ENCODE assay signal across 29 cellular contexts in genomic region chr2:81937944-81938343, GRCh38.
"Had no signal": no experiment of that assay in that cellular context is flagged by ENCODE, and none has a peak within 500 bp of the region (broad histone marks: within the 10 kb centered on the region; RNA-seq: fewer than 3 reads in every experiment).

No MANE protein-coding gene starts in this region.

- DNase-seq: activated CD4-positive, alpha-beta memory T cell treated with anti-CD3 and anti-CD28 coated beads, Interleukin-2, amount 10 ng/mL, durations not matched to agents 7 days and 5 days; activated CD4-positive, alpha-beta T cell treated with anti-CD3 and anti-CD28 coated beads for 1 hour; activated CD4-positive, alpha-beta T cell treated with anti-CD3 and anti-CD28 coated beads for 36 hours; activated CD4-positive, alpha-beta T cell treated with anti-CD3 and anti-CD28 coated beads for 48 hours; activated CD4-positive, alpha-beta T cell treated with anti-CD3 and anti-CD28 coated beads, Interleukin-2, amount 10 ng/mL, durations not matched to agents 7 days and 5 days; activated CD4-positive, alpha-beta T cell treated with anti-CD3 and anti-CD28 coated beads, Interleukin-2, amount 50 U/mL, for 48 hours; activated CD4-positive, CD25-positive, alpha-beta regulatory T cell; activated CD8-positive, alpha-beta memory T cell treated with anti-CD3 and anti-CD28 coated beads for 24 hours; activated CD8-positive, alpha-beta memory T cell treated with anti-CD3 and anti-CD28 coated beads, Interleukin-2, amount 10 ng/mL, durations not matched to agents 7 days and 5 days; activated CD8-positive, alpha-beta memory T cell treated with anti-CD3 and anti-CD28 coated beads, Interleukin-2, amount 50 U/mL, for 48 hours; activated CD8-positive, alpha-beta T cell treated with anti-CD3 and anti-CD28 coated beads, Interleukin-2, amount 10 ng/mL, durations not matched to agents 7 days and 5 days; activated effector memory CD4-positive, alpha-beta T cell treated with Interleukin-2 at 50 U/mL for 16 hours; activated gamma-delta T cell; activated naive CD4-positive, alpha-beta T cell treated with anti-CD3 and anti-CD28 coated beads, Interleukin-2, amount 10 ng/mL, durations not matched to agents 7 days and 5 days; activated naive CD4-positive, alpha-beta T cell treated with Interleukin-2 at 50 U/mL for 16 hours; activated naive CD8-positive, alpha-beta T cell treated with anti-CD3 and anti-CD28 coated beads, Interleukin-2, amount 10 ng/mL, durations not matched to agents 7 days and 5 days; activated naive CD8-positive, alpha-beta T cell treated with anti-CD3 and anti-CD28 coated beads, Interleukin-2, amount 50 U/mL, for 24 hours; activated T-cell treated with anti-CD3 and anti-CD28 coated beads, Interleukin-2, amount 50 U/mL, for 24 hours; activated T-cell treated with anti-CD3 and anti-CD28 coated beads, Interleukin-2, amount 50 U/mL, for 48 hours; amygdala; anterior cingulate cortex; caudate nucleus; cerebellar nuclear complex; T-helper 17 cell; WERI-Rb-1 had no signal

- ATAC-seq: activated CD4-positive, alpha-beta T cell treated with anti-CD3 and anti-CD28 coated beads for 36 hours; activated CD4-positive, CD25-positive, alpha-beta regulatory T cell treated with anti-CD3 and anti-CD28 coated beads, Interleukin-2, amount 50 U/mL, for 24 hours; activated CD8-positive, alpha-beta memory T cell treated with anti-CD3 and anti-CD28 coated beads, Interleukin-2, amount 10 ng/mL, durations not matched to agents 7 days and 5 days; activated CD8-positive, alpha-beta T cell treated with anti-CD3 and anti-CD28 coated beads, Interleukin-2, amount 10 ng/mL, durations not matched to agents 7 days and 5 days; activated naive CD8-positive, alpha-beta T cell treated with anti-CD3 and anti-CD28 coated beads, Interleukin-2, amount 50 U/mL, for 24 hours; T-helper 17 cell; WTC11 had no signal

- H3K4me1 ChIP-seq: ascending aorta had no signal

- H3K36me3 ChIP-seq: ascending aorta, cardiac muscle cell, WERI-Rb-1 had no signal

- H3K4me3 ChIP-seq: ascending aorta, cardiac muscle cell had no signal

- H3K27ac ChIP-seq: ascending aorta, cardiac muscle cell, WERI-Rb-1 had no signal

- H3K9me3 ChIP-seq: ascending aorta had no signal

- H3K27me3 ChIP-seq: ascending aorta, cardiac muscle cell had no signal
